Comparison of ENCODE assay signal across 11 cellular contexts in the genomic region with DNA sequence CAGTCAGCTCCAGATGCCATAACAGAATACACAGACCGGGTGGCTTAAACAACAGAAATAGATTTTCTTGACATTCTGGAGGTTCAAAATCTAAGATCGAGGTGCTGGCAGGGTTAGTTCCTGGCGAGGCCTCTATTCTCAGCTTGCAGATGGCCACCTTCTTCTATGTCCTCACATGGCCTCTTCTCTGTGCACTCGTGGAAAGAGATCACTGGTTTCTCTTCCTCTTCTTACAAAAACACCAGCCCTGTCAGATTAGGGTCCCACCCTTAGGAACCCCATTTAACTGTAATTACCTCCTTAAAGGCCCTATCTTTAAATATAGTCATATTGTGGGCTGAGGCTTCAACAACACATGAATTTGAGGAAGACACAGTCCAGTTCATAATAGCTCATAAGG. TPM values are rescaled to one million over a fixed set of nuclear protein-coding genes. Genes with fewer than 3 reads are reported as not detected.
DNase-seq lines count a peak whose midpoint lies in the region; ATAC-seq and TF ChIP-seq lines count a peak whose summit lies in the region.
"Had no signal": no experiment of that assay in that cellular context is flagged by ENCODE, and none has a peak within 500 bp of the region (broad histone marks: within the 10 kb centered on the region; RNA-seq: fewer than 3 reads in every experiment).

No MANE protein-coding gene starts in this region.

- H3F3A ChIP-seq in PC-9 (ENCODE audit: insufficient read depth, low read depth): peaks cover 17% of the 10 kb centered on the region; the same call in 1 of the 2 replicates

- no peak overlapping the region for H2AFZ ChIP-seq in PC-9

- no peak overlapping the region for H3K27ac ChIP-seq in PC-9
- H3K27ac ChIP-seq: KMS-11, pancreas, SK-N-MC had no signal

- no peak overlapping the region for H3K27ac Mint-ChIP-seq in activated T-helper 1 cell treated with anti-CD3 and anti-CD28 coated beads, Interleukin-12 subunit alpha, Interleukin-12 subunit beta, Interleukin-2, Interleukin-4 antibody, amounts not matched to agents 30 ng/mL and 10 ng/mL and 1 ng/mL, durations not matched to agents 14 hours and 24 hours and 36 hours

- H3K4me2 ChIP-seq in PC-9: no peak overlapping the region
- H3K4me2 ChIP-seq: KMS-11 had no signal

- CTCF ChIA-PET in PC-9 (lab: Charles Lee): interaction anchor here (0.7 kb wide), 1 partner anchor 53 kb away, joined by 3 read pairs; no protein-coding TSS in a partner anchor

- H3K4me3 ChIP-seq in GM12865 (ENCODE audit: low read depth, low read length): no peak overlapping the region
- no peak overlapping the region for H3K4me3 ChIP-seq in PC-9
- H3K4me3 ChIP-seq: pancreas, SK-N-MC had no signal

- H3K36me3 Mint-ChIP-seq in activated T-helper 1 cell treated with anti-CD3 and anti-CD28 coated beads, Interleukin-12 subunit alpha, Interleukin-12 subunit beta, Interleukin-2, Interleukin-4 antibody, amounts not matched to agents 30 ng/mL and 10 ng/mL and 1 ng/mL, durations not matched to agents 14 hours and 24 hours and 36 hours (ENCODE audit: low read depth): no peaks in the 10 kb centered on the region

- H4K20me1 ChIP-seq in PC-9 (ENCODE audit: insufficient read depth): no peaks in the 10 kb centered on the region

- H3K4me3 Mint-ChIP-seq in activated T-helper 1 cell treated with anti-CD3 and anti-CD28 coated beads, Interleukin-12 subunit alpha, Interleukin-12 subunit beta, Interleukin-2, Interleukin-4 antibody, amounts not matched to agents 30 ng/mL and 10 ng/mL and 1 ng/mL, durations not matched to agents 14 hours and 24 hours and 36 hours: no peak overlapping the region

- POLR2A ChIA-PET in PC-9 (lab: Charles Lee; ENCODE audit: unreplicated experiment): interaction anchor here (0.6 to 0.7 kb wide), 2 partner anchors 21 to 1046 kb away, joined by 4 to 10 read pairs; no protein-coding TSS in a partner anchor

- intact Hi-C loops in activated T-helper 1 cell treated with anti-CD3 and anti-CD28 coated beads, Interleukin-12 subunit alpha, Interleukin-12 subunit beta, Interleukin-2, Interleukin-4 antibody, amounts not matched to agents 30 ng/mL and 10 ng/mL and 1 ng/mL, durations not matched to agents 14 hours and 24 hours and 36 hours (cut with micrococcal nuclease): no loop called here
- intact Hi-C loops in PC-9 (cut with micrococcal nuclease; ENCODE audit: unreplicated experiment): no loop called here

- no peaks in the 10 kb centered on the region for H3K36me3 ChIP-seq in PC-9 (ENCODE audit: low read depth)
- H3K36me3 ChIP-seq: pancreas had no signal

- no peak for TF ChIP-seq CTCF in GM12865 (IDR thresholded peaks at IDR 0.05; ENCODE audit: insufficient read depth, low read depth, low read length, missing control alignments)
- no peak for TF ChIP-seq CTCF in PC-9 (conservative IDR thresholded peaks at IDR 0.05)

- H3K27me3 Mint-ChIP-seq in activated T-helper 1 cell treated with anti-CD3 and anti-CD28 coated beads, Interleukin-12 subunit alpha, Interleukin-12 subunit beta, Interleukin-2, Interleukin-4 antibody, amounts not matched to agents 30 ng/mL and 10 ng/mL and 1 ng/mL, durations not matched to agents 14 hours and 24 hours and 36 hours (ENCODE audit: insufficient read depth): no peaks in the 10 kb centered on the region

- peaks cover 24% of the 10 kb centered on the region for H3K4me1 ChIP-seq in PC-9 (replicated peaks; ENCODE audit: insufficient read depth)

- no peaks in the 10 kb centered on the region for H3K9me3 Mint-ChIP-seq in activated T-helper 1 cell treated with anti-CD3 and anti-CD28 coated beads, Interleukin-12 subunit alpha, Interleukin-12 subunit beta, Interleukin-2, Interleukin-4 antibody, amounts not matched to agents 30 ng/mL and 10 ng/mL and 1 ng/mL, durations not matched to agents 14 hours and 24 hours and 36 hours

- DNase-seq in GM12865 (ENCODE audit: low read depth) (peak; percentile 39), germinal center (ENCODE audit: low spot score) (peak; percentile 23), NCI-H748 (lab: John Stamatoyannopoulos, UW; ENCODE audit: unreplicated experiment) (no peak), NCI-H1092 treated with DMSO at 0.1 percent for 48 hours (lab: John Stamatoyannopoulos, UW) (no peak), PC-9 (no peak)
- no peak for DNase-seq in activated T-helper 1 cell treated with anti-CD3 and anti-CD28 coated beads, Interleukin-12 subunit alpha, Interleukin-12 subunit beta, Interleukin-2, Interleukin-4 antibody, amounts not matched to agents 30 ng/mL and 10 ng/mL and 1 ng/mL, durations not matched to agents 14 hours and 24 hours and 36 hours (ENCODE audit: low spot score)
- DNase-seq: pancreas had no signal

- ATAC-seq in GM21528 (IDR thresholded peaks at IDR 0.05; ENCODE audit: low FRiP score, unreplicated experiment): peak; percentile 51
- ATAC-seq in HG03378 (IDR thresholded peaks at IDR 0.05; ENCODE audit: unreplicated experiment): peak; percentile 67

- BruUV-seq in PC-9 (replicated peaks; lab: Mats Ljungman, UMichigan): no TSS peak

- H3K79me2 ChIP-seq in PC-9 (ENCODE audit: low read depth): no peaks in the 10 kb centered on the region

- no peaks in the 10 kb centered on the region for H3K9me3 ChIP-seq in PC-9 (ENCODE audit: insufficient read depth, low read depth)
- H3K9me3 ChIP-seq: pancreas had no signal

- H3K9me2 ChIP-seq in PC-9 (ENCODE audit: insufficient read depth): no peaks in the 10 kb centered on the region

- no peaks in the 10 kb centered on the region for H3K27me3 ChIP-seq in PC-9 (ENCODE audit: insufficient read depth, low read depth)
- H3K27me3 ChIP-seq: pancreas had no signal

- H3K4me1 Mint-ChIP-seq in activated T-helper 1 cell treated with anti-CD3 and anti-CD28 coated beads, Interleukin-12 subunit alpha, Interleukin-12 subunit beta, Interleukin-2, Interleukin-4 antibody, amounts not matched to agents 30 ng/mL and 10 ng/mL and 1 ng/mL, durations not matched to agents 14 hours and 24 hours and 36 hours (ENCODE audit: low read depth): peaks cover 80% of the 10 kb centered on the region

RNA-seq across cellular contexts. Expression of a gene that starts 27.0 kb away (rescaled TPM):
- 98.2 and 111 TPM in 2 replicates for total RNA-seq in activated T-helper 1 cell treated with anti-CD3 and anti-CD28 coated beads, Interleukin-12 subunit alpha, Interleukin-12 subunit beta, Interleukin-2, Interleukin-4 antibody, amounts not matched to agents 30 ng/mL and 10 ng/mL and 1 ng/mL, durations not matched to agents 14 hours and 24 hours and 36 hours
- 36.1 and 42.2 TPM in 2 replicates for total RNA-seq in PC-9 (2021)

Comparison
In these comparisons a context has a peak if more than half of its experiments do, and no peak if none do; other contexts are left out.
1. DNase-seq: peak in GM12865 (single experiment) and germinal center (single experiment); none in activated T-helper 1 cell treated with anti-CD3 and anti-CD28 coated beads, Interleukin-12 subunit alpha, Interleukin-12 subunit beta, Interleukin-2, Interleukin-4 antibody, amounts not matched to agents 30 ng/mL and 10 ng/mL and 1 ng/mL, durations not matched to agents 14 hours and 24 hours and 36 hours (single experiment), NCI-H748 (single experiment), NCI-H1092 treated with DMSO at 0.1 percent for 48 hours (single experiment) and PC-9 (0 of 2).